1 cellular context compared by ENCODE assay signal in genomic region chr20:49936153-49937022, GRCh38.
TF ChIP-seq lines count a peak whose summit lies in the region.

A gene with protein sequence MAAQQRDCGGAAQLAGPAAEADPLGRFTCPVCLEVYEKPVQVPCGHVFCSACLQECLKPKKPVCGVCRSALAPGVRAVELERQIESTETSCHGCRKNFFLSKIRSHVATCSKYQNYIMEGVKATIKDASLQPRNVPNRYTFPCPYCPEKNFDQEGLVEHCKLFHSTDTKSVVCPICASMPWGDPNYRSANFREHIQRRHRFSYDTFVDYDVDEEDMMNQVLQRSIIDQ (plus strand): TSS chr20:49936397. CDS start chr20:49936413, 16 bp downstream.

TF ChIP-seq in HEK293, 187 proteins besides CTCF, POLR2A, EP300 and RAD21 (continued from another document and continues in another):
- TF ChIP-seq, protein P1, sequence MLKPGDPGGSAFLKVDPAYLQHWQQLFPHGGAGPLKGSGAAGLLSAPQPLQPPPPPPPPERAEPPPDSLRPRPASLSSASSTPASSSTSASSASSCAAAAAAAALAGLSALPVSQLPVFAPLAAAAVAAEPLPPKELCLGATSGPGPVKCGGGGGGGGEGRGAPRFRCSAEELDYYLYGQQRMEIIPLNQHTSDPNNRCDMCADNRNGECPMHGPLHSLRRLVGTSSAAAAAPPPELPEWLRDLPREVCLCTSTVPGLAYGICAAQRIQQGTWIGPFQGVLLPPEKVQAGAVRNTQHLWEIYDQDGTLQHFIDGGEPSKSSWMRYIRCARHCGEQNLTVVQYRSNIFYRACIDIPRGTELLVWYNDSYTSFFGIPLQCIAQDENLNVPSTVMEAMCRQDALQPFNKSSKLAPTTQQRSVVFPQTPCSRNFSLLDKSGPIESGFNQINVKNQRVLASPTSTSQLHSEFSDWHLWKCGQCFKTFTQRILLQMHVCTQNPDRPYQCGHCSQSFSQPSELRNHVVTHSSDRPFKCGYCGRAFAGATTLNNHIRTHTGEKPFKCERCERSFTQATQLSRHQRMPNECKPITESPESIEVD (tag by site-specific recombination; IDR thresholded peaks at IDR 0.05), result 0 out of 2 replicates have a peak, but pooled peaks have one; percentile 2
- peak; percentile 10; the same call in 1 of the 2 replicates for TF ChIP-seq ZNF146 (tag by site-specific recombination; IDR thresholded peaks at IDR 0.05)
- TF ChIP-seq ZNF600 (tag by site-specific recombination; IDR thresholded peaks at IDR 0.05), result no peak
- no peak for TF ChIP-seq ZSCAN16 (tag by site-specific recombination; IDR thresholded peaks at IDR 0.05)
- TF ChIP-seq ZNF514 (tag by site-specific recombination; IDR thresholded peaks at IDR 0.05), result no peak
- TF ChIP-seq SP7 (tag by site-specific recombination; IDR thresholded peaks at IDR 0.05), result peak; percentile 57
- TF ChIP-seq, protein P2, sequence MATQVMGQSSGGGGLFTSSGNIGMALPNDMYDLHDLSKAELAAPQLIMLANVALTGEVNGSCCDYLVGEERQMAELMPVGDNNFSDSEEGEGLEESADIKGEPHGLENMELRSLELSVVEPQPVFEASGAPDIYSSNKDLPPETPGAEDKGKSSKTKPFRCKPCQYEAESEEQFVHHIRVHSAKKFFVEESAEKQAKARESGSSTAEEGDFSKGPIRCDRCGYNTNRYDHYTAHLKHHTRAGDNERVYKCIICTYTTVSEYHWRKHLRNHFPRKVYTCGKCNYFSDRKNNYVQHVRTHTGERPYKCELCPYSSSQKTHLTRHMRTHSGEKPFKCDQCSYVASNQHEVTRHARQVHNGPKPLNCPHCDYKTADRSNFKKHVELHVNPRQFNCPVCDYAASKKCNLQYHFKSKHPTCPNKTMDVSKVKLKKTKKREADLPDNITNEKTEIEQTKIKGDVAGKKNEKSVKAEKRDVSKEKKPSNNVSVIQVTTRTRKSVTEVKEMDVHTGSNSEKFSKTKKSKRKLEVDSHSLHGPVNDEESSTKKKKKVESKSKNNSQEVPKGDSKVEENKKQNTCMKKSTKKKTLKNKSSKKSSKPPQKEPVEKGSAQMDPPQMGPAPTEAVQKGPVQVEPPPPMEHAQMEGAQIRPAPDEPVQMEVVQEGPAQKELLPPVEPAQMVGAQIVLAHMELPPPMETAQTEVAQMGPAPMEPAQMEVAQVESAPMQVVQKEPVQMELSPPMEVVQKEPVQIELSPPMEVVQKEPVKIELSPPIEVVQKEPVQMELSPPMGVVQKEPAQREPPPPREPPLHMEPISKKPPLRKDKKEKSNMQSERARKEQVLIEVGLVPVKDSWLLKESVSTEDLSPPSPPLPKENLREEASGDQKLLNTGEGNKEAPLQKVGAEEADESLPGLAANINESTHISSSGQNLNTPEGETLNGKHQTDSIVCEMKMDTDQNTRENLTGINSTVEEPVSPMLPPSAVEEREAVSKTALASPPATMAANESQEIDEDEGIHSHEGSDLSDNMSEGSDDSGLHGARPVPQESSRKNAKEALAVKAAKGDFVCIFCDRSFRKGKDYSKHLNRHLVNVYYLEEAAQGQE (tag by site-specific recombination; IDR thresholded peaks at IDR 0.05), result no peak
- TF ChIP-seq MYNN (tag by site-specific recombination; IDR thresholded peaks at IDR 0.05; ENCODE audit: borderline replicate concordance), result no peak
- no peak for TF ChIP-seq ZNF404 (tag by site-specific recombination; IDR thresholded peaks at IDR 0.05)
- no peak for TF ChIP-seq WT1 (tag by site-specific recombination; IDR thresholded peaks at IDR 0.05)
- no peak for TF ChIP-seq ZNF660 (tag by site-specific recombination; IDR thresholded peaks at IDR 0.05)
- TF ChIP-seq ZNF785 (tag by site-specific recombination; IDR thresholded peaks at IDR 0.05), result no peak
- TF ChIP-seq, protein P3, sequence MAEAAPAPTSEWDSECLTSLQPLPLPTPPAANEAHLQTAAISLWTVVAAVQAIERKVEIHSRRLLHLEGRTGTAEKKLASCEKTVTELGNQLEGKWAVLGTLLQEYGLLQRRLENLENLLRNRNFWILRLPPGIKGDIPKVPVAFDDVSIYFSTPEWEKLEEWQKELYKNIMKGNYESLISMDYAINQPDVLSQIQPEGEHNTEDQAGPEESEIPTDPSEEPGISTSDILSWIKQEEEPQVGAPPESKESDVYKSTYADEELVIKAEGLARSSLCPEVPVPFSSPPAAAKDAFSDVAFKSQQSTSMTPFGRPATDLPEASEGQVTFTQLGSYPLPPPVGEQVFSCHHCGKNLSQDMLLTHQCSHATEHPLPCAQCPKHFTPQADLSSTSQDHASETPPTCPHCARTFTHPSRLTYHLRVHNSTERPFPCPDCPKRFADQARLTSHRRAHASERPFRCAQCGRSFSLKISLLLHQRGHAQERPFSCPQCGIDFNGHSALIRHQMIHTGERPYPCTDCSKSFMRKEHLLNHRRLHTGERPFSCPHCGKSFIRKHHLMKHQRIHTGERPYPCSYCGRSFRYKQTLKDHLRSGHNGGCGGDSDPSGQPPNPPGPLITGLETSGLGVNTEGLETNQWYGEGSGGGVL (tag by site-specific recombination; IDR thresholded peaks at IDR 0.05), result no peak
- no peak; the same call in 1 of the 2 replicates for TF ChIP-seq ZBTB44 (tag by site-specific recombination; IDR thresholded peaks at IDR 0.05)
- TF ChIP-seq ZFP69B (tag by site-specific recombination; IDR thresholded peaks at IDR 0.05), result peak; percentile 44; the same call in 1 of the 2 replicates
- TF ChIP-seq ZNF518A (tag by site-specific recombination; conservative IDR thresholded peaks at IDR 0.05; ENCODE audit: low read depth), result no peak
- no peak for TF ChIP-seq ZNF2 (tag by site-specific recombination; IDR thresholded peaks at IDR 0.05)
- TF ChIP-seq ZFHX2 (tag by site-specific recombination; conservative IDR thresholded peaks at IDR 0.05), result peak; percentile 58
- TF ChIP-seq, protein P4, sequence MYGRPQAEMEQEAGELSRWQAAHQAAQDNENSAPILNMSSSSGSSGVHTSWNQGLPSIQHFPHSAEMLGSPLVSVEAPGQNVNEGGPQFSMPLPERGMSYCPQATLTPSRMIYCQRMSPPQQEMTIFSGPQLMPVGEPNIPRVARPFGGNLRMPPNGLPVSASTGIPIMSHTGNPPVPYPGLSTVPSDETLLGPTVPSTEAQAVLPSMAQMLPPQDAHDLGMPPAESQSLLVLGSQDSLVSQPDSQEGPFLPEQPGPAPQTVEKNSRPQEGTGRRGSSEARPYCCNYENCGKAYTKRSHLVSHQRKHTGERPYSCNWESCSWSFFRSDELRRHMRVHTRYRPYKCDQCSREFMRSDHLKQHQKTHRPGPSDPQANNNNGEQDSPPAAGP (tag by site-specific recombination; IDR thresholded peaks at IDR 0.05), result no peak
- TF ChIP-seq ZFP37 (tag by site-specific recombination; IDR thresholded peaks at IDR 0.05), result no peak
- TF ChIP-seq, protein P5, sequence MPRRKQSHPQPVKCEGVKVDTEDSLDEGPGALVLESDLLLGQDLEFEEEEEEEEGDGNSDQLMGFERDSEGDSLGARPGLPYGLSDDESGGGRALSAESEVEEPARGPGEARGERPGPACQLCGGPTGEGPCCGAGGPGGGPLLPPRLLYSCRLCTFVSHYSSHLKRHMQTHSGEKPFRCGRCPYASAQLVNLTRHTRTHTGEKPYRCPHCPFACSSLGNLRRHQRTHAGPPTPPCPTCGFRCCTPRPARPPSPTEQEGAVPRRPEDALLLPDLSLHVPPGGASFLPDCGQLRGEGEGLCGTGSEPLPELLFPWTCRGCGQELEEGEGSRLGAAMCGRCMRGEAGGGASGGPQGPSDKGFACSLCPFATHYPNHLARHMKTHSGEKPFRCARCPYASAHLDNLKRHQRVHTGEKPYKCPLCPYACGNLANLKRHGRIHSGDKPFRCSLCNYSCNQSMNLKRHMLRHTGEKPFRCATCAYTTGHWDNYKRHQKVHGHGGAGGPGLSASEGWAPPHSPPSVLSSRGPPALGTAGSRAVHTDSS (tag by site-specific recombination; IDR thresholded peaks at IDR 0.05), result 0 out of 2 replicates have a peak, but pooled peaks have one; percentile 43
- no peak for TF ChIP-seq KLF7 (tag by site-specific recombination; IDR thresholded peaks at IDR 0.05; ENCODE audit: borderline replicate concordance)
- peak; percentile 73 for TF ChIP-seq ZNF341 (tag by site-specific recombination; IDR thresholded peaks at IDR 0.05; ENCODE audit: low read depth)
- peak; percentile 66 for TF ChIP-seq ZNF692 (tag by site-specific recombination; IDR thresholded peaks at IDR 0.05)
- no peak for TF ChIP-seq ZNF707 (tag by site-specific recombination; IDR thresholded peaks at IDR 0.05)
- TF ChIP-seq SCRT1 (tag by site-specific recombination; IDR thresholded peaks at IDR 0.05; ENCODE audit: borderline replicate concordance), result no peak
- TF ChIP-seq ZNF391 (tag by site-specific recombination; IDR thresholded peaks at IDR 0.05; ENCODE audit: borderline replicate concordance, low read depth), result no peak
- no peak for TF ChIP-seq ZNF239 (tag by site-specific recombination; IDR thresholded peaks at IDR 0.05)
- peak; percentile 84 for TF ChIP-seq YY2 (tag by site-specific recombination; IDR thresholded peaks at IDR 0.05)
- peak; percentile 80 for TF ChIP-seq PATZ1 (tag by site-specific recombination; IDR thresholded peaks at IDR 0.05)
- peak; percentile 55 for TF ChIP-seq EGR2 (tag by site-specific recombination; IDR thresholded peaks at IDR 0.05; ENCODE audit: low read depth)
- no peak; the same call in 1 of the 2 replicates for TF ChIP-seq ZNF768 (tag by site-specific recombination; IDR thresholded peaks at IDR 0.05)
- TF ChIP-seq ZNF19 (tag by site-specific recombination; IDR thresholded peaks at IDR 0.05; ENCODE audit: low read depth), result no peak
- no peak for TF ChIP-seq ZNF529 (tag by site-specific recombination; IDR thresholded peaks at IDR 0.05; ENCODE audit: insufficient replicate concordance)
- no peak for TF ChIP-seq ZNF133 (tag by site-specific recombination; IDR thresholded peaks at IDR 0.05)
- no peak for TF ChIP-seq ZNF274 (IDR thresholded peaks at IDR 0.05; ENCODE audit: low read length)
- no peak for TF ChIP-seq ZNF274 (tag by site-specific recombination; IDR thresholded peaks at IDR 0.05; ENCODE audit: borderline replicate concordance)
- TF ChIP-seq ZIC2 (tag by site-specific recombination; IDR thresholded peaks at IDR 0.05), result peak; percentile 93
